Comparison of ENCODE assay signal across 1 cellular context in genomic region chr12:53625373-53625945, GRCh38.
TF ChIP-seq lines count a peak whose summit lies in the region.

No MANE protein-coding gene starts in this region.

TF ChIP-seq in K562, 482 proteins besides CTCF, POLR2A, EP300 and RAD21 (continued from another document and continues in another):
- TF ChIP-seq NBN (IDR thresholded peaks at IDR 0.05; ENCODE audit: low read depth), result peak; percentile 75; the same call in 1 of the 2 replicates
- no peak for TF ChIP-seq ZNF583 (CRISPR knock-in tag; IDR thresholded peaks at IDR 0.05)
- TF ChIP-seq PATZ1 (CRISPR knock-in tag; IDR thresholded peaks at IDR 0.05; ENCODE audit: borderline replicate concordance), result no peak
- no peak for TF ChIP-seq CBFB (CRISPR knock-in tag; IDR thresholded peaks at IDR 0.05)
- TF ChIP-seq NUFIP1 (IDR thresholded peaks at IDR 0.05; ENCODE audit: partially characterized antibody), result no peak
- TF ChIP-seq CHD1 (IDR thresholded peaks at IDR 0.05; ENCODE audit: low read length), result peak; percentile 14
- no peak for TF ChIP-seq ZNF395 (CRISPR knock-in tag; IDR thresholded peaks at IDR 0.05)
- TF ChIP-seq STAT5B (CRISPR knock-in tag; IDR thresholded peaks at IDR 0.05), result no peak
- no peak for TF ChIP-seq PHTF2 (CRISPR knock-in tag; IDR thresholded peaks at IDR 0.05)
- TF ChIP-seq TEAD4 (IDR thresholded peaks at IDR 0.05; ENCODE audit: low read length), result peak; percentile 31; the same call in 1 of the 2 replicates
- TF ChIP-seq TEAD4 (CRISPR knock-in tag; IDR thresholded peaks at IDR 0.05; ENCODE audit: borderline replicate concordance), result no peak
- TF ChIP-seq ZNF280B (CRISPR knock-in tag; IDR thresholded peaks at IDR 0.05), result no peak
- TF ChIP-seq ZNF436 (CRISPR knock-in tag; IDR thresholded peaks at IDR 0.05), result no peak
- no peak for TF ChIP-seq E2F8 (IDR thresholded peaks at IDR 0.05; ENCODE audit: low read depth, partially characterized antibody)
- TF ChIP-seq RFX7 (CRISPR knock-in tag; IDR thresholded peaks at IDR 0.05), result no peak
- TF ChIP-seq HNRNPK (IDR thresholded peaks at IDR 0.05; ENCODE audit: low read depth, low read length, poor library complexity, severe bottlenecking), result no peak
- no peak for TF ChIP-seq NFE2 (IDR thresholded peaks at IDR 0.05; ENCODE audit: low read depth)
- no peak for TF ChIP-seq CXXC5 (CRISPR knock-in tag; IDR thresholded peaks at IDR 0.05)
- TF ChIP-seq ZNF644 (tag; IDR thresholded peaks at IDR 0.05; ENCODE audit: low read depth), result 0 out of 2 replicates have a peak, but pooled peaks have one; percentile 6
- no peak for TF ChIP-seq U2AF1 (optimal IDR thresholded peaks at IDR 0.05; ENCODE audit: low read depth, low read length)
- no peak for TF ChIP-seq CEBPB (tag; IDR thresholded peaks at IDR 0.05)
- TF ChIP-seq CGGBP1 (CRISPR knock-in tag; IDR thresholded peaks at IDR 0.05), result no peak
- TF ChIP-seq ELF4 (CRISPR knock-in tag; IDR thresholded peaks at IDR 0.05), result peak; percentile 79; the same call in 1 of the 2 replicates
- TF ChIP-seq TCF7 (IDR thresholded peaks at IDR 0.05; ENCODE audit: borderline replicate concordance), result no peak
- no peak for TF ChIP-seq ZNF324 (CRISPR knock-in tag; IDR thresholded peaks at IDR 0.05)
- TF ChIP-seq HMGN3 (IDR thresholded peaks at IDR 0.05; ENCODE audit: borderline replicate concordance, extremely low read depth, insufficient read length, low read depth, low read length), result no peak
- TF ChIP-seq CSDE1 (IDR thresholded peaks at IDR 0.05), result no peak
- peak; percentile 75 for TF ChIP-seq OTX1 (CRISPR knock-in tag; IDR thresholded peaks at IDR 0.05)
- TF ChIP-seq E4F1 (CRISPR knock-in tag; IDR thresholded peaks at IDR 0.05; ENCODE audit: borderline replicate concordance), result no peak
- TF ChIP-seq AFF1 (IDR thresholded peaks at IDR 0.05; ENCODE audit: low read depth in 1 of 2, partially characterized antibody in 2 of 2), result peak in 1 of 2 experiments; percentile 46
- TF ChIP-seq DEAF1 (CRISPR knock-in tag; IDR thresholded peaks at IDR 0.05), result peak; percentile 18; the same call in 1 of the 2 replicates
- no peak for TF ChIP-seq HMGXB4 (CRISPR knock-in tag; IDR thresholded peaks at IDR 0.05)
- 0 out of 2 replicates have a peak, but pooled peaks have one; percentile 74 for TF ChIP-seq TRIM25 (IDR thresholded peaks at IDR 0.05; ENCODE audit: borderline replicate concordance)
- no peak for TF ChIP-seq HNRNPUL1 (IDR thresholded peaks at IDR 0.05; ENCODE audit: low read length)
- no peak for TF ChIP-seq NFATC3 (IDR thresholded peaks at IDR 0.05)
- TF ChIP-seq MYC (IDR thresholded peaks at IDR 0.05; ENCODE audit: low read depth, low read length), result no peak
- TF ChIP-seq MYC (CRISPR knock-in tag; IDR thresholded peaks at IDR 0.05; ENCODE audit: borderline replicate concordance, low read depth), result no peak
- peak; percentile 52 for TF ChIP-seq PHB2 (IDR thresholded peaks at IDR 0.05; ENCODE audit: low read depth)
- no peak for TF ChIP-seq TCF3 (CRISPR knock-in tag; IDR thresholded peaks at IDR 0.05)
